In genomic region chr4:119209077-119209476, GRCh38 we compare ENCODE assay signal across 8 cellular contexts.
DNase-seq lines count a peak whose midpoint lies in the region; ATAC-seq and TF ChIP-seq lines count a peak whose summit lies in the region.

No MANE protein-coding gene starts in this region.

- TF ChIP-seq CTCF in GM10248 (IDR thresholded peaks at IDR 0.05; ENCODE audit: control extremely low read depth, extremely low read depth, low read depth, missing control alignments) = no peak
- no peak for TF ChIP-seq CTCF in astrocyte of the spinal cord (IDR thresholded peaks at IDR 0.05; ENCODE audit: low read depth, low read length)

- ATAC-seq in GM18873 (IDR thresholded peaks at IDR 0.05; ENCODE audit: low FRiP score, unreplicated experiment) = no peak

- CTCF ChIA-PET in GM10248 (lab: Yijun Ruan, JAX) = interaction anchor here (1.5 kb wide), 2 partner anchors 18 to 37 kb away, joined by 3 to 4 read pairs; no protein-coding TSS in a partner anchor

- POLR2A ChIA-PET in GM10248 (lab: Yijun Ruan, JAX) = no interaction called here

- peak overlapping the region in 11 of 21 experiments; percentile 0 to 73 (median 52) for H3K27ac ChIP-seq in skin epidermis

- DNase-seq in GM10248 (ENCODE audit: extremely low spot score) (peak; percentile 24), MV-4-11 (lab: John Stamatoyannopoulos, UW) (peak; percentile 75), astrocyte of the spinal cord (ENCODE audit: low read depth, low spot score) (peak; percentile 94), SKM-1 (lab: John Stamatoyannopoulos, UW; ENCODE audit: unreplicated experiment) (no peak), activated gamma-delta T cell (lab: John Stamatoyannopoulos, UW) (no peak), DMS79 (lab: John Stamatoyannopoulos, UW) (no peak)

- no peak overlapping the region for H3K4me3 ChIP-seq in astrocyte of the spinal cord (ENCODE audit: low read depth, low read length)
- H3K4me3 ChIP-seq in skin epidermis = no peak overlapping the region

- in situ Hi-C loops in astrocyte of the spinal cord (cut with HindIII; ENCODE audit: low sequenced_read_pairs) = no loop called here

Comparison
In these comparisons a context has a peak if more than half of its experiments do, and no peak if none do; other contexts are left out.
1. DNase-seq: peak in GM10248 (single experiment), MV-4-11 (single experiment) and astrocyte of the spinal cord (single experiment); none in SKM-1 (single experiment), activated gamma-delta T cell (single experiment) and DMS79 (single experiment).